ENCODE assay signal across 25 cellular contexts in genomic region chr1:21946836-21947587, GRCh38. TPM values are rescaled to one million over a fixed set of nuclear protein-coding genes. Genes with fewer than 3 reads are reported as not detected.
DNase-seq lines count a peak whose midpoint lies in the region; ATAC-seq, FAIRE-seq and TF ChIP-seq lines count a peak whose summit lies in the region.
"Had no signal": no experiment of that assay in that cellular context is flagged by ENCODE, and none has a peak within 500 bp of the region (broad histone marks: within the 10 kb centered on the region; RNA-seq: fewer than 3 reads in every experiment).

No MANE protein-coding gene starts in this region.

- TF ChIP-seq POLR2A in gastrocnemius medialis (IDR thresholded peaks at IDR 0.05): no peak

- no peaks in the 10 kb centered on the region for H3K9me1 ChIP-seq in keratinocyte (ENCODE audit: control insufficient read depth, extremely low read depth, insufficient read depth, low read length)

- FAIRE-seq in keratinocyte (lab: Jason Lieb, UNC): peak; percentile 9

- H3K36me3 ChIP-seq in keratinocyte (ENCODE audit: control insufficient read depth in 2 of 2, extremely low read depth in 1 of 2, insufficient read depth in 2 of 2, low read length in 2 of 2): no peaks in the 10 kb centered on the region
- H3K36me3 ChIP-seq in gastrocnemius medialis: no peaks in the 10 kb centered on the region
- H3K36me3 ChIP-seq: BE2C, upper lobe of left lung had no signal

- no peaks in the 10 kb centered on the region for H3K27me3 ChIP-seq in keratinocyte (ENCODE audit: control insufficient read depth, extremely low read depth, insufficient read depth, low read length)
- no peaks in the 10 kb centered on the region for H3K27me3 ChIP-seq in gastrocnemius medialis
- H3K27me3 ChIP-seq: BE2C, upper lobe of left lung had no signal

- intact Hi-C loops in gastrocnemius medialis (cut with DNase I; ENCODE audit: low total_unique reads): no loop called here

- H3K4me3 ChIP-seq in keratinocyte (ENCODE audit: control insufficient read depth in 2 of 3, extremely low read depth in 1 of 3, insufficient read depth in 2 of 3, low read depth in 1 of 3, low read length in 3 of 3) (no peak overlapping the region), gastrocnemius medialis (no peak overlapping the region)
- H3K4me3 ChIP-seq: GM23248, lung, upper lobe of left lung had no signal

- no peaks in the 10 kb centered on the region for H4K20me1 ChIP-seq in keratinocyte (ENCODE audit: control insufficient read depth, extremely low read depth, insufficient read depth, low read length)

- H3K4me1 ChIP-seq in keratinocyte (ENCODE audit: control insufficient read depth, extremely low read depth, insufficient read depth, low read length): peaks cover 8% of the 10 kb centered on the region
- H3K4me1 ChIP-seq in gastrocnemius medialis: peaks cover 4 to 23% of the 10 kb centered on the region in 2 donors
- H3K4me1 ChIP-seq: BE2C had no signal

- no peaks in the 10 kb centered on the region for H3K79me2 ChIP-seq in keratinocyte (ENCODE audit: control insufficient read depth, insufficient read depth, low read length)

- dilution Hi-C loops in keratinocyte (cut with MboI; ENCODE audit: extremely low pct_ligation_motif_present, low sequenced_read_pairs): no loop called here

- H3K9me3 ChIP-seq in keratinocyte (ENCODE audit: control insufficient read depth, low read depth, low read length) (no peaks in the 10 kb centered on the region), gastrocnemius medialis (no peaks in the 10 kb centered on the region)
- H3K9me3 ChIP-seq: BE2C, upper lobe of left lung had no signal

- in situ Hi-C loops in gastrocnemius medialis (cut with MboI; ENCODE audit: low sequenced_read_pairs in 4 of 4): no loop called here

- TF ChIP-seq CTCF in keratinocyte (optimal IDR thresholded peaks at IDR 0.05 in 1 of 3, IDR thresholded peaks at IDR 0.05 in 1 of 3, conservative IDR thresholded peaks at IDR 0.05 in 1 of 3; ENCODE audit: extremely low read depth in 1 of 3, insufficient read depth in 2 of 3, low read length in 3 of 3): no peak
- peak in 1 of 5 experiments; percentile 21 for TF ChIP-seq CTCF in gastrocnemius medialis (IDR thresholded peaks at IDR 0.05 in 4 of 5, conservative IDR thresholded peaks at IDR 0.05 in 1 of 5)

- no peak overlapping the region for H3K4me2 ChIP-seq in keratinocyte (ENCODE audit: control insufficient read depth, extremely low read depth, insufficient read depth, low read depth, low read length)

- peak; percentile 31 for DNase-seq in DMS53 (lab: John Stamatoyannopoulos, UW)
- no peak for DNase-seq in DMS53 treated with DMSO at 0.1 percent for 48 hours (lab: John Stamatoyannopoulos, UW; ENCODE audit: unreplicated experiment)
- DNase-seq in dermis blood vessel endothelial cell: peak; percentile 76
- no peak for DNase-seq in keratinocyte (ENCODE audit: low read depth, low spot score)
- no peak for DNase-seq in gastrocnemius medialis
- DNase-seq in NCI-H510A (lab: John Stamatoyannopoulos, UW): no peak
- DNase-seq in mucosa of gallbladder (ENCODE audit: low spot score): no peak
- DNase-seq in kidney glomerular epithelial cell (lab: John Stamatoyannopoulos, UW): no peak
- DNase-seq: activated naive CD8-positive, alpha-beta T cell treated with anti-CD3 and anti-CD28 coated beads, Interleukin-2, amount 50 U/mL, for 24 hours; BE2C; GM23248; hypothalamus; Karpas-422; natural killer cell; NCI-H1105; SHP77 treated with DMSO at 0.1 percent for 48 hours; stimulated activated naive CD8-positive, alpha-beta T cell treated with anti-CD3 and anti-CD28 coated beads, Interleukin-15, amount 100 ng/mL, for 72 hours; T-helper 17 cell had no signal

- no peak overlapping the region for H3K27ac ChIP-seq in keratinocyte (ENCODE audit: control insufficient read depth, insufficient read depth, low read length)
- H3K27ac ChIP-seq in gastrocnemius medialis: peak overlapping the region in 1 of 4 donors; percentile 36
- H3K27ac ChIP-seq: 22Rv1, GM23248, HL-60, upper lobe of left lung had no signal

- H3K9ac ChIP-seq in keratinocyte (ENCODE audit: control insufficient read depth, extremely low read depth, insufficient read depth, low read length): no peak overlapping the region
- H3K9ac ChIP-seq: GM23248 had no signal

- H2AFZ ChIP-seq in keratinocyte (ENCODE audit: control insufficient read depth, low read length): no peak overlapping the region
- H2AFZ ChIP-seq: GM23248 had no signal

- ATAC-seq in gastrocnemius medialis: peak; percentile 18 to 27
- ATAC-seq: activated naive CD8-positive, alpha-beta T cell treated with anti-CD3 and anti-CD28 coated beads, Interleukin-2, amount 50 U/mL, for 24 hours; natural killer cell; stimulated activated naive CD8-positive, alpha-beta T cell treated with anti-CD3 and anti-CD28 coated beads, Interleukin-15, amount 100 ng/mL, for 72 hours; T-helper 17 cell had no signal

RNA-seq across cellular contexts. Expression of gene HSPG2, which starts 9.9 kb away (rescaled TPM):
- total RNA-seq in dermis blood vessel endothelial cell: 1,406 and 1,997 TPM in 2 replicates
- 9.0 to 20.7 TPM (median 17.0 TPM) in 3 replicates for polyA plus RNA-seq in keratinocyte
- polyA plus RNA-seq in keratinocyte (2011; ENCODE audit: low read depth): 21.1 TPM
- 6.1 and 17.2 TPM in 2 replicates for polyA plus RNA-seq in keratinocyte (2011; cell fraction: cytosol; rRNA removed)
- 139 and 205 TPM in 2 replicates for polyA plus RNA-seq in keratinocyte (2011; cell fraction: nucleus; rRNA removed)
- polyA plus RNA-seq in keratinocyte (2012; ENCODE audit: low replicate concordance): 22.9 and 70.8 TPM in 2 replicates
- polyA minus RNA-seq in keratinocyte: 66.2 to 184 TPM (median 72.6 TPM) in 3 replicates
- polyA minus RNA-seq in keratinocyte (2011; cell fraction: cytosol; rRNA and poly(A)+ RNA removed): 143 TPM
- polyA minus RNA-seq in keratinocyte (2011; cell fraction: nucleus; rRNA and poly(A)+ RNA removed): 388 and 454 TPM in 2 replicates
- 100 to 1,000 TPM in 1 of 4 donors, 10 to 100 TPM in 3; 68.9 to 108 (median 83.5) TPM for total RNA-seq in gastrocnemius medialis
- total RNA-seq in mucosa of gallbladder: 746 TPM

RNA-seq across cellular contexts. Expression of gene CELA3B, which starts 29.8 kb away (rescaled TPM):
- total RNA-seq in dermis blood vessel endothelial cell (not detected in 2 replicates), gastrocnemius medialis (not detected), mucosa of gallbladder (13.7 TPM)
- not detected in 3 replicates for polyA plus RNA-seq in keratinocyte
- not detected for polyA plus RNA-seq in keratinocyte (2011; ENCODE audit: low read depth)
- polyA plus RNA-seq in keratinocyte (2011; cell fraction: cytosol; rRNA removed): not detected in 2 replicates
- not detected in 2 replicates for polyA plus RNA-seq in keratinocyte (2011; cell fraction: nucleus; rRNA removed)
- not detected in 2 replicates for polyA plus RNA-seq in keratinocyte (2012; ENCODE audit: low replicate concordance)
- not detected in 3 replicates for polyA minus RNA-seq in keratinocyte
- polyA minus RNA-seq in keratinocyte (2011; cell fraction: cytosol; rRNA and poly(A)+ RNA removed): not detected
- not detected in 2 replicates for polyA minus RNA-seq in keratinocyte (2011; cell fraction: nucleus; rRNA and poly(A)+ RNA removed)
- total RNA-seq: activated CD8-positive, alpha-beta memory T cell treated with anti-CD3 and anti-CD28 coated beads for 36 hours; fibroblast of lung; GM23248; natural killer cell; T-helper 17 cell had no signal
- polyA plus RNA-seq: fibroblast of lung, GM23248 had no signal

RNA-seq across cellular contexts. Expression of gene CELA3A, which starts 54.4 kb away (rescaled TPM):
- total RNA-seq in dermis blood vessel endothelial cell (not detected in 2 replicates), gastrocnemius medialis (not detected), mucosa of gallbladder (25.1 TPM)
- not detected in 3 replicates for polyA plus RNA-seq in keratinocyte
- polyA plus RNA-seq in keratinocyte (2011; ENCODE audit: low read depth): not detected
- not detected in 2 replicates for polyA plus RNA-seq in keratinocyte (2011; cell fraction: cytosol; rRNA removed)
- not detected in 2 replicates for polyA plus RNA-seq in keratinocyte (2011; cell fraction: nucleus; rRNA removed)
- not detected in 2 replicates for polyA plus RNA-seq in keratinocyte (2012; ENCODE audit: low replicate concordance)
- polyA minus RNA-seq in keratinocyte: not detected in 3 replicates
- not detected for polyA minus RNA-seq in keratinocyte (2011; cell fraction: cytosol; rRNA and poly(A)+ RNA removed)
- not detected in 2 replicates for polyA minus RNA-seq in keratinocyte (2011; cell fraction: nucleus; rRNA and poly(A)+ RNA removed)
- total RNA-seq: activated CD8-positive, alpha-beta memory T cell treated with anti-CD3 and anti-CD28 coated beads for 36 hours; fibroblast of lung; GM23248; natural killer cell; pulmonary artery endothelial cell; T-helper 17 cell had no signal
- polyA plus RNA-seq: fibroblast of lung, GM23248 had no signal

Comparison
In these comparisons a context has a peak if more than half of its experiments do, and no peak if none do; other contexts are left out.
1. DNase-seq: peak in DMS53 (single experiment) and dermis blood vessel endothelial cell (single experiment); none in DMS53 treated with DMSO at 0.1 percent for 48 hours (single experiment), keratinocyte (single experiment), gastrocnemius medialis (0 of 2), NCI-H510A (single experiment), mucosa of gallbladder (single experiment) and kidney glomerular epithelial cell (single experiment).
2. RNA of gene CELA3B, which starts 29.8 kb away (total RNA-seq): 13.7 TPM in mucosa of gallbladder (single experiment); not detected in dermis blood vessel endothelial cell and not detected in gastrocnemius medialis; every median in the first group is over 10 times any median in the second.
3. RNA of gene CELA3A, which starts 54.4 kb away (total RNA-seq): 25.1 TPM in mucosa of gallbladder (single experiment); not detected in dermis blood vessel endothelial cell and not detected in gastrocnemius medialis; every median in the first group is over 10 times any median in the second.